In genomic region chr13:114108894-114109293, GRCh38 we compare ENCODE assay signal across 11 cellular contexts. TPM values are rescaled to one million over a fixed set of nuclear protein-coding genes. Genes with fewer than 3 reads are reported as not detected.
DNase-seq lines count a peak whose midpoint lies in the region; TF ChIP-seq lines count a peak whose summit lies in the region.
"Had no signal": no experiment of that assay in that cellular context is flagged by ENCODE, and none has a peak within 500 bp of the region (broad histone marks: within the 10 kb centered on the region; RNA-seq: fewer than 3 reads in every experiment).

No MANE protein-coding gene starts in this region.

- intact Hi-C loops in activated naive CD4-positive, alpha-beta T cell treated with anti-CD3 and anti-CD28 coated beads for 36 hours (cut with micrococcal nuclease): no loop called here
- intact Hi-C loops in activated T-helper 1 cell treated with anti-CD3 and anti-CD28 coated beads, Interleukin-12 subunit alpha, Interleukin-12 subunit beta, Interleukin-2, Interleukin-4 antibody, amounts not matched to agents 30 ng/mL and 10 ng/mL and 1 ng/mL, durations not matched to agents 14 hours and 24 hours and 36 hours (cut with micrococcal nuclease): no loop called here
- intact Hi-C loops in transverse colon (cut with DNase I; ENCODE audit: low total_unique reads): no loop called here

- H3K27me3 ChIP-seq in transverse colon: no peaks in the 10 kb centered on the region

- TF ChIP-seq EP300 in transverse colon (IDR thresholded peaks at IDR 0.05; ENCODE audit: low read depth): no peak

- H3K9me3 ChIP-seq in transverse colon: no peaks in the 10 kb centered on the region

- peak overlapping the region; percentile 90 for H3K27ac Mint-ChIP-seq in activated naive CD4-positive, alpha-beta T cell treated with anti-CD3 and anti-CD28 coated beads for 36 hours
- peak overlapping the region; percentile 95 for H3K27ac Mint-ChIP-seq in activated T-helper 1 cell treated with anti-CD3 and anti-CD28 coated beads, Interleukin-12 subunit alpha, Interleukin-12 subunit beta, Interleukin-2, Interleukin-4 antibody, amounts not matched to agents 30 ng/mL and 10 ng/mL and 1 ng/mL, durations not matched to agents 14 hours and 24 hours and 36 hours

- TF ChIP-seq CTCF in transverse colon (IDR thresholded peaks at IDR 0.05): no peak

- CTCF ChIA-PET in activated naive CD4-positive, alpha-beta T cell treated with anti-CD3 and anti-CD28 coated beads for 36 hours (lab: Charles Lee): interaction anchor here (0.6 to 3.7 kb wide), 3 partner anchors 42 to 186 kb away, joined by 3 to 23 read pairs (median 4); no protein-coding TSS in a partner anchor

- no peaks in the 10 kb centered on the region for H3K27me3 Mint-ChIP-seq in activated naive CD4-positive, alpha-beta T cell treated with anti-CD3 and anti-CD28 coated beads for 36 hours (ENCODE audit: low read depth)
- no peaks in the 10 kb centered on the region for H3K27me3 Mint-ChIP-seq in activated T-helper 1 cell treated with anti-CD3 and anti-CD28 coated beads, Interleukin-12 subunit alpha, Interleukin-12 subunit beta, Interleukin-2, Interleukin-4 antibody, amounts not matched to agents 30 ng/mL and 10 ng/mL and 1 ng/mL, durations not matched to agents 14 hours and 24 hours and 36 hours (ENCODE audit: insufficient read depth)

- peak overlapping the region; percentile 82 for H3K4me3 Mint-ChIP-seq in activated naive CD4-positive, alpha-beta T cell treated with anti-CD3 and anti-CD28 coated beads for 36 hours
- peak overlapping the region; percentile 83 for H3K4me3 Mint-ChIP-seq in activated T-helper 1 cell treated with anti-CD3 and anti-CD28 coated beads, Interleukin-12 subunit alpha, Interleukin-12 subunit beta, Interleukin-2, Interleukin-4 antibody, amounts not matched to agents 30 ng/mL and 10 ng/mL and 1 ng/mL, durations not matched to agents 14 hours and 24 hours and 36 hours

- peaks cover 81% of the 10 kb centered on the region for H3K4me1 Mint-ChIP-seq in activated naive CD4-positive, alpha-beta T cell treated with anti-CD3 and anti-CD28 coated beads for 36 hours (ENCODE audit: low read depth)
- H3K4me1 Mint-ChIP-seq in activated T-helper 1 cell treated with anti-CD3 and anti-CD28 coated beads, Interleukin-12 subunit alpha, Interleukin-12 subunit beta, Interleukin-2, Interleukin-4 antibody, amounts not matched to agents 30 ng/mL and 10 ng/mL and 1 ng/mL, durations not matched to agents 14 hours and 24 hours and 36 hours (ENCODE audit: low read depth): peaks cover 50% of the 10 kb centered on the region

- in situ Hi-C loops in transverse colon (cut with MboI; ENCODE audit: low pct_ligation_motif_present in 1 of 4, low pct_unique_long_range_greater_than_20kb in 1 of 4, low sequenced_read_pairs in 3 of 4): no loop called here

- 80% methylated on average over 20 of the region's 20 CpGs; no CpG with 5 or more reads in 1 of the 2 donors for WGBS in transverse colon (ENCODE audit: low coverage in 1 of 2), 2 donors

- peak overlapping the region; percentile 57 to 66 (median 64) for H3K27ac ChIP-seq in transverse colon
- H3K27ac ChIP-seq: GM23248 had no signal

- H3K36me3 Mint-ChIP-seq in activated naive CD4-positive, alpha-beta T cell treated with anti-CD3 and anti-CD28 coated beads for 36 hours (ENCODE audit: low read depth): peaks cover 19% of the 10 kb centered on the region
- peaks cover 14% of the 10 kb centered on the region for H3K36me3 Mint-ChIP-seq in activated T-helper 1 cell treated with anti-CD3 and anti-CD28 coated beads, Interleukin-12 subunit alpha, Interleukin-12 subunit beta, Interleukin-2, Interleukin-4 antibody, amounts not matched to agents 30 ng/mL and 10 ng/mL and 1 ng/mL, durations not matched to agents 14 hours and 24 hours and 36 hours (ENCODE audit: low read depth)

- no peak for TF ChIP-seq POLR2A in transverse colon (IDR thresholded peaks at IDR 0.05)

- no peak overlapping the region for H3K4me3 ChIP-seq in transverse colon
- H3K4me3 ChIP-seq: GM23248 had no signal

- H3K9me3 Mint-ChIP-seq in activated naive CD4-positive, alpha-beta T cell treated with anti-CD3 and anti-CD28 coated beads for 36 hours: peaks cover 3% of the 10 kb centered on the region
- no peaks in the 10 kb centered on the region for H3K9me3 Mint-ChIP-seq in activated T-helper 1 cell treated with anti-CD3 and anti-CD28 coated beads, Interleukin-12 subunit alpha, Interleukin-12 subunit beta, Interleukin-2, Interleukin-4 antibody, amounts not matched to agents 30 ng/mL and 10 ng/mL and 1 ng/mL, durations not matched to agents 14 hours and 24 hours and 36 hours

- peaks cover 5 to 42% (median 27%) of the 10 kb centered on the region in 4 donors for H3K4me1 ChIP-seq in transverse colon

- no peaks in the 10 kb centered on the region for H3K36me3 ChIP-seq in transverse colon

- no peak for DNase-seq in activated naive CD4-positive, alpha-beta T cell treated with anti-CD3 and anti-CD28 coated beads for 36 hours
- DNase-seq in activated naive CD4-positive, alpha-beta T cell treated with Interleukin-2 at 50 U/mL for 16 hours: no peak
- DNase-seq in activated T-helper 1 cell treated with anti-CD3 and anti-CD28 coated beads, Interleukin-12 subunit alpha, Interleukin-12 subunit beta, Interleukin-2, Interleukin-4 antibody, amounts not matched to agents 30 ng/mL and 10 ng/mL and 1 ng/mL, durations not matched to agents 14 hours and 24 hours and 36 hours (ENCODE audit: low spot score): no peak
- DNase-seq in mesenteric fat pad (ENCODE audit: low spot score): peak; percentile 87
- peak; percentile 6 for DNase-seq in transverse colon
- DNase-seq in pons (ENCODE audit: low spot score): no peak
- no peak for DNase-seq in NCI-H2227 treated with DMSO at 0.1 percent for 48 hours (lab: John Stamatoyannopoulos, UW)
- no peak for DNase-seq in HuH-7 (ENCODE audit: low spot score)
- DNase-seq: GF-D8, GM23248, NCI-H446 treated with DMSO at 0.1 percent for 48 hours had no signal

RNA-seq across cellular contexts. Expression of gene RASA3, which starts 23.5 kb away (rescaled TPM):
- 10 to 100 TPM; 48.3 to 48.8 TPM for total RNA-seq in activated naive CD4-positive, alpha-beta T cell treated with anti-CD3 and anti-CD28 coated beads for 36 hours
- 22.9 and 23.5 TPM in 2 replicates for total RNA-seq in activated T-helper 1 cell treated with anti-CD3 and anti-CD28 coated beads, Interleukin-12 subunit alpha, Interleukin-12 subunit beta, Interleukin-2, Interleukin-4 antibody, amounts not matched to agents 30 ng/mL and 10 ng/mL and 1 ng/mL, durations not matched to agents 14 hours and 24 hours and 36 hours
- total RNA-seq in mesenteric fat pad (102 TPM), transverse colon (10 to 100 TPM in 1 of 4 donors, 1 to 10 TPM in 3; 4.4 to 15.6 (median 8.5) TPM)

Comparison
In these comparisons a context has a peak if more than half of its experiments do, and no peak if none do; other contexts are left out.
1. DNase-seq: peak in mesenteric fat pad (single experiment) and transverse colon (single experiment); none in activated naive CD4-positive, alpha-beta T cell treated with anti-CD3 and anti-CD28 coated beads for 36 hours (single experiment), activated naive CD4-positive, alpha-beta T cell treated with Interleukin-2 at 50 U/mL for 16 hours (single experiment), activated T-helper 1 cell treated with anti-CD3 and anti-CD28 coated beads, Interleukin-12 subunit alpha, Interleukin-12 subunit beta, Interleukin-2, Interleukin-4 antibody, amounts not matched to agents 30 ng/mL and 10 ng/mL and 1 ng/mL, durations not matched to agents 14 hours and 24 hours and 36 hours (single experiment), pons (single experiment), NCI-H2227 treated with DMSO at 0.1 percent for 48 hours (single experiment) and HuH-7 (single experiment).